In genomic region chr7:2670720-2671391, GRCh38 we compare ENCODE assay signal across 9 cellular contexts. TPM values are rescaled to one million over a fixed set of nuclear protein-coding genes. Genes with fewer than 3 reads are reported as not detected.
DNase-seq lines count a peak whose midpoint lies in the region; ATAC-seq lines count a peak whose summit lies in the region.
"Had no signal": no experiment of that assay in that cellular context is flagged by ENCODE, and none has a peak within 500 bp of the region (broad histone marks: within the 10 kb centered on the region; RNA-seq: fewer than 3 reads in every experiment).

No MANE protein-coding gene starts in this region.

- ATAC-seq in HG02678 (IDR thresholded peaks at IDR 0.05; ENCODE audit: unreplicated experiment), result peak; percentile 56
- ATAC-seq in HG03108 (IDR thresholded peaks at IDR 0.05; ENCODE audit: unreplicated experiment), result no peak

- H3K27me3 Mint-ChIP-seq in activated CD4-positive, alpha-beta memory T cell treated with anti-CD3 and anti-CD28 coated beads for 36 hours, result peaks cover 8% of the 10 kb centered on the region

- H3K9me3 Mint-ChIP-seq in activated CD4-positive, alpha-beta memory T cell treated with anti-CD3 and anti-CD28 coated beads for 36 hours, result no peaks in the 10 kb centered on the region

- CTCF ChIA-PET in activated CD4-positive, alpha-beta memory T cell treated with anti-CD3 and anti-CD28 coated beads for 36 hours (lab: Charles Lee), result interaction anchor here (0.5 to 11.8 kb wide), 24 partner anchors 8 to 222 kb away, joined by 3 to 115 read pairs (median 4); no protein-coding TSS in a partner anchor

- H3K27ac Mint-ChIP-seq in activated CD4-positive, alpha-beta memory T cell treated with anti-CD3 and anti-CD28 coated beads for 36 hours, result no peak overlapping the region
- H3K27ac Mint-ChIP-seq: activated naive CD8-positive, alpha-beta T cell had no signal

- peaks cover 6% of the 10 kb centered on the region for H3K4me1 Mint-ChIP-seq in activated CD4-positive, alpha-beta memory T cell treated with anti-CD3 and anti-CD28 coated beads for 36 hours (ENCODE audit: low read depth)

- no peaks in the 10 kb centered on the region for H3K36me3 Mint-ChIP-seq in activated CD4-positive, alpha-beta memory T cell treated with anti-CD3 and anti-CD28 coated beads for 36 hours
- H3K36me3 Mint-ChIP-seq: activated naive CD8-positive, alpha-beta T cell had no signal

- intact Hi-C loops in activated CD4-positive, alpha-beta memory T cell treated with anti-CD3 and anti-CD28 coated beads for 36 hours (cut with micrococcal nuclease), result loop anchor here (1.0 kb wide), 1 partner anchor 39 kb away; no protein-coding TSS in a partner anchor

- POLR2A ChIA-PET in activated CD4-positive, alpha-beta memory T cell treated with anti-CD3 and anti-CD28 coated beads for 36 hours (lab: Charles Lee), result interaction anchor here (0.9 kb wide), 1 partner anchor 39 kb away, joined by 3 read pairs; no protein-coding TSS in a partner anchor

- no peak overlapping the region for H3K4me3 Mint-ChIP-seq in activated CD4-positive, alpha-beta memory T cell treated with anti-CD3 and anti-CD28 coated beads for 36 hours
- H3K4me3 Mint-ChIP-seq: activated naive CD8-positive, alpha-beta T cell had no signal

- peak; percentile 88 for DNase-seq in DMS53 (lab: John Stamatoyannopoulos, UW)
- peak; percentile 85 for DNase-seq in NCI-H69 (lab: John Stamatoyannopoulos, UW)
- peak; percentile 80 for DNase-seq in activated CD4-positive, alpha-beta memory T cell treated with anti-CD3 and anti-CD28 coated beads for 36 hours
- DNase-seq in dermis microvascular lymphatic vessel endothelial cell (ENCODE audit: low read depth in 2 of 2), result peak; percentile 14 to 60
- peak; percentile 66 for DNase-seq in medulla oblongata (ENCODE audit: extremely low spot score)
- DNase-seq in stimulated activated CD8-positive, alpha-beta memory T cell treated with anti-CD3 and anti-CD28 coated beads, Interleukin-4, amount 100 ng/mL, for 4 hours (ENCODE audit: low read depth in 2 of 2, low spot score in 1 of 2), result peak; percentile 40 to 43

RNA-seq across cellular contexts. Expression of gene AMZ1, which starts 17.1 kb away (rescaled TPM):
- under 1 TPM; 0.83 to 0.94 TPM for total RNA-seq in activated CD4-positive, alpha-beta memory T cell treated with anti-CD3 and anti-CD28 coated beads for 36 hours
- under 0.01 TPM in 1 of 2 replicates, not detected in the other for total RNA-seq in dermis microvascular lymphatic vessel endothelial cell

RNA-seq across cellular contexts. Expression of gene TTYH3, which starts 39.1 kb away (rescaled TPM):
- total RNA-seq in activated CD4-positive, alpha-beta memory T cell treated with anti-CD3 and anti-CD28 coated beads for 36 hours, result 10 to 100 TPM; 13.5 to 14.8 TPM
- 37.1 and 64.6 TPM in 2 replicates for total RNA-seq in dermis microvascular lymphatic vessel endothelial cell

Comparison
In these comparisons a context has a peak if more than half of its experiments do, and no peak if none do; other contexts are left out.
1. DNase-seq: peak in every context shown above with its lines; median percentile 88 in DMS53; 85 in NCI-H69; 80 in activated CD4-positive, alpha-beta memory T cell treated with anti-CD3 and anti-CD28 coated beads for 36 hours; 66 in medulla oblongata; 42 in stimulated activated CD8-positive, alpha-beta memory T cell treated with anti-CD3 and anti-CD28 coated beads, Interleukin-4, amount 100 ng/mL, for 4 hours; 37 in dermis microvascular lymphatic vessel endothelial cell.